In genomic region chr10:43308986-43309385, GRCh38 we compare ENCODE assay signal across 18 cellular contexts. TPM values are rescaled to one million over a fixed set of nuclear protein-coding genes. Genes with fewer than 3 reads are reported as not detected.
DNase-seq lines count a peak whose midpoint lies in the region; ATAC-seq, FAIRE-seq and TF ChIP-seq lines count a peak whose summit lies in the region.
"Had no signal": no experiment of that assay in that cellular context is flagged by ENCODE, and none has a peak within 500 bp of the region (broad histone marks: within the 10 kb centered on the region; RNA-seq: fewer than 3 reads in every experiment).

No MANE protein-coding gene starts in this region.

- no peaks in the 10 kb centered on the region for H3K79me2 ChIP-seq in GM23338 (replicated peaks; ENCODE audit: insufficient read depth)

- peaks cover 5% of the 10 kb centered on the region for H3K4me1 Mint-ChIP-seq in GM23338

- H4K20me1 ChIP-seq in GM23338 (replicated peaks; ENCODE audit: insufficient read depth), result no peaks in the 10 kb centered on the region
- H4K20me1 ChIP-seq: BLaER1 treated with 17β-estradiol and CSF1 and Interleukin-3, amounts not matched to agents 10 nM and 100 nM had no signal

- TF ChIP-seq CTCF in GM23338 (conservative IDR thresholded peaks at IDR 0.05; ENCODE audit: low read depth in 2 of 2), result no peak
- TF ChIP-seq CTCF in spleen (IDR thresholded peaks at IDR 0.05 in 8 of 11, conservative IDR thresholded peaks at IDR 0.05 in 3 of 11), result no peak
- no peak for TF ChIP-seq CTCF in colonic mucosa (IDR thresholded peaks at IDR 0.05)
- TF ChIP-seq CTCF in D721Med (IDR thresholded peaks at IDR 0.05; ENCODE audit: insufficient read depth, missing control alignments), result no peak

- H3K36me3 ChIP-seq in GM23338 (ENCODE audit: insufficient read depth), result peaks cover 10% of the 10 kb centered on the region; the same call in 1 of the 2 replicates
- H3K36me3 ChIP-seq in spleen, result no peaks in the 10 kb centered on the region
- H3K36me3 ChIP-seq in colonic mucosa, result no peaks in the 10 kb centered on the region
- H3K36me3 ChIP-seq: esophagus muscularis mucosa had no signal

- no peaks in the 10 kb centered on the region for H3K4me1 ChIP-seq in GM23338 (ENCODE audit: insufficient read depth)
- peaks cover 4 to 25% (median 17%) of the 10 kb centered on the region in 6 donors for H3K4me1 ChIP-seq in spleen
- H3K4me1 ChIP-seq in colonic mucosa, result peaks cover 4% of the 10 kb centered on the region

- peaks cover 12% of the 10 kb centered on the region; the same call in 2 of the 3 replicates for H3K36me3 Mint-ChIP-seq in GM23338 (ENCODE audit: low read depth)
- H3K36me3 Mint-ChIP-seq: mesothelial cell of epicardium had no signal

- H3K4me2 ChIP-seq in GM23338, result no peak overlapping the region
- H3K4me2 ChIP-seq: BLaER1 treated with 17β-estradiol and CSF1 and Interleukin-3, amounts not matched to agents 10 nM and 100 nM; PC-9 had no signal

- no peak for FAIRE-seq in D721Med (lab: Jason Lieb, UNC)
- FAIRE-seq: HTR-8/SVneo had no signal

- no peak overlapping the region for H3K4me3 Mint-ChIP-seq in GM23338
- H3K4me3 Mint-ChIP-seq: mesothelial cell of epicardium had no signal

- DNase-seq in GM23338 (ENCODE audit: low spot score), result no peak
- peak in 31 of 61 donors; percentile 5 to 56 (median 16) for DNase-seq in caudate nucleus (lab: John Stamatoyannopoulos, UW)
- DNase-seq in left lobe of liver (ENCODE audit: low spot score), result peak; percentile 81
- peak; percentile 39 for DNase-seq in spleen
- no peak for DNase-seq in colonic mucosa
- DNase-seq in germinal center (ENCODE audit: low spot score), result no peak
- DNase-seq in D721Med (ENCODE audit: insufficient read length, low spot score), result no peak
- DNase-seq in NCI-H345 treated with DMSO at 0.1 percent for 48 hours (lab: John Stamatoyannopoulos, UW; ENCODE audit: unreplicated experiment), result no peak
- DNase-seq: activated CD4-positive, CD25-positive, alpha-beta regulatory T cell treated with anti-CD3 and anti-CD28 coated beads, Interleukin-2, amount 50 U/mL, for 72 hours; cortex of kidney; NCI-H226; PC-9; stimulated activated CD4-positive, alpha-beta T cell treated with anti-CD3 and anti-CD28 coated beads, Interleukin-1b, Interleukin-23, amount 100 ng/mL, for 48 hours had no signal

- H3K9me3 ChIP-seq in spleen, result peaks cover 0 to 11% (median 3%) of the 10 kb centered on the region in 8 donors
- no peaks in the 10 kb centered on the region for H3K9me3 ChIP-seq in colonic mucosa
- H3K9me3 ChIP-seq: esophagus muscularis mucosa had no signal

- no peaks in the 10 kb centered on the region for H3K9me2 ChIP-seq in GM23338 (ENCODE audit: insufficient read depth)

- H3K4me3 ChIP-seq in GM23338, result no peak overlapping the region
- no peak overlapping the region for H3K4me3 ChIP-seq in spleen
- H3K4me3 ChIP-seq in colonic mucosa, result no peak overlapping the region
- H3K4me3 ChIP-seq: BLaER1 treated with 17β-estradiol and CSF1 and Interleukin-3, amounts not matched to agents 10 nM and 100 nM; esophagus muscularis mucosa; PC-9 had no signal

- no peak overlapping the region for H3K27ac Mint-ChIP-seq in GM23338
- H3K27ac Mint-ChIP-seq: mesothelial cell of epicardium, progenitor cell of endocrine pancreas had no signal

- peaks cover 23% of the 10 kb centered on the region for H3K27me3 Mint-ChIP-seq in GM23338 (ENCODE audit: insufficient read depth, low read depth, poor library complexity)

- TF ChIP-seq POLR2A in spleen (IDR thresholded peaks at IDR 0.05), result no peak

- peaks cover 21% of the 10 kb centered on the region for H3K9me3 Mint-ChIP-seq in GM23338

- H3K27me3 ChIP-seq in GM23338 (ENCODE audit: insufficient read depth), result peaks cover 20% of the 10 kb centered on the region
- H3K27me3 ChIP-seq in spleen (replicated peaks in 1 of 7), result peaks cover 0 to 23% (median 0%) of the 10 kb centered on the region in 7 donors
- no peaks in the 10 kb centered on the region for H3K27me3 ChIP-seq in colonic mucosa
- H3K27me3 ChIP-seq: esophagus muscularis mucosa had no signal

- ATAC-seq in GM23338 (no peak), left lobe of liver (peak; percentile 82)

- no peak overlapping the region for H3K9ac ChIP-seq in colonic mucosa (ENCODE audit: low read depth in 2 of 2, low read length in 2 of 2)
- H3K9ac ChIP-seq: BLaER1 treated with 17β-estradiol and CSF1 and Interleukin-3, amounts not matched to agents 10 nM and 100 nM had no signal

- H2AFZ ChIP-seq in GM23338, result peak overlapping the region; percentile 47; the same call in 1 of the 2 replicates
- H2AFZ ChIP-seq: PC-9 had no signal

- peaks cover 4% of the 10 kb centered on the region; the same call in 1 of the 2 replicates for H3F3A ChIP-seq in GM23338 (replicated peaks; ENCODE audit: low read depth)

- H3K27ac ChIP-seq in GM23338 (ENCODE audit: low read depth) (no peak overlapping the region), caudate nucleus (ENCODE audit: low read depth, low read length) (peak overlapping the region; percentile 42), spleen (peak overlapping the region in 1 of 8 donors; percentile 27), colonic mucosa (no peak overlapping the region)
- H3K27ac ChIP-seq: BLaER1 treated with 17β-estradiol and CSF1 and Interleukin-3, amounts not matched to agents 10 nM and 100 nM; esophagus muscularis mucosa; PC-9 had no signal

- intact Hi-C loops in spleen (cut with DNase I; ENCODE audit: low total_unique reads) (no loop called here), colonic mucosa (cut with DNase I) (no loop called here)

- WGBS in spleen, 5 donors, result 53 to 74% (median 68%) methylated on average over 7 of the region's 7 CpGs

TF ChIP-seq in GM23338, 12 proteins besides CTCF, POLR2A, EP300 and RAD21 (continues in another document):
- no peak for TF ChIP-seq EZH2 (IDR thresholded peaks at IDR 0.05; ENCODE audit: low read depth, unreplicated experiment)
- no peak for TF ChIP-seq ZNF114 (CRISPR knock-in tag; IDR thresholded peaks at IDR 0.05)
- no peak for TF ChIP-seq REST (IDR thresholded peaks at IDR 0.05; ENCODE audit: unreplicated experiment)
- no peak for TF ChIP-seq JUNB (IDR thresholded peaks at IDR 0.05; ENCODE audit: unreplicated experiment)
- TF ChIP-seq CREB1 (CRISPR knock-in tag; IDR thresholded peaks at IDR 0.05; ENCODE audit: low read depth), result no peak
- TF ChIP-seq POLR2AphosphoS5 (IDR thresholded peaks at IDR 0.05; ENCODE audit: low read depth), result no peak
- no peak for TF ChIP-seq NANOG (IDR thresholded peaks at IDR 0.05; ENCODE audit: borderline replicate concordance)
- TF ChIP-seq STAT1 (IDR thresholded peaks at IDR 0.05; ENCODE audit: unreplicated experiment), result no peak
- no peak for TF ChIP-seq EZH2phosphoT487 (IDR thresholded peaks at IDR 0.05; ENCODE audit: unreplicated experiment)
- no peak for TF ChIP-seq ETS1 (IDR thresholded peaks at IDR 0.05)
- TF ChIP-seq ZNF331 (CRISPR knock-in tag; IDR thresholded peaks at IDR 0.05; ENCODE audit: low read depth), result no peak

RNA-seq across cellular contexts. Expression of gene RASGEF1A, which starts 42.1 kb away (rescaled TPM):
- 34.6 and 37.8 TPM in 2 replicates for total RNA-seq in GM23338 (2014; rRNA removed; shearing (Covaris generic))
- 8.0 and 8.1 TPM in 2 replicates for polyA plus RNA-seq in GM23338 (2016; fragmentation: Nextera tagmentation; extraction: Ambion mirVana)
- total RNA-seq in left lobe of liver, result 0.13 TPM
- total RNA-seq in spleen, result 1 to 10 TPM; 2.5 to 7.1 (median 3.6) TPM
- 1 to 10 TPM; 1.9 to 3.1 (median 2.1) TPM for polyA plus RNA-seq in spleen
- total RNA-seq in colonic mucosa, result 1 to 10 TPM; 1.0 to 1.9 TPM

Comparison
In these comparisons a context has a peak if more than half of its experiments do, and no peak if none do; other contexts are left out.
1. DNase-seq: peak in caudate nucleus (31 of 61), left lobe of liver (single experiment) and spleen (single experiment); none in GM23338 (single experiment), colonic mucosa (single experiment), germinal center (single experiment), D721Med (single experiment) and NCI-H345 treated with DMSO at 0.1 percent for 48 hours (single experiment).